ENCODE assay signal across 15 cellular contexts in the genomic region with DNA sequence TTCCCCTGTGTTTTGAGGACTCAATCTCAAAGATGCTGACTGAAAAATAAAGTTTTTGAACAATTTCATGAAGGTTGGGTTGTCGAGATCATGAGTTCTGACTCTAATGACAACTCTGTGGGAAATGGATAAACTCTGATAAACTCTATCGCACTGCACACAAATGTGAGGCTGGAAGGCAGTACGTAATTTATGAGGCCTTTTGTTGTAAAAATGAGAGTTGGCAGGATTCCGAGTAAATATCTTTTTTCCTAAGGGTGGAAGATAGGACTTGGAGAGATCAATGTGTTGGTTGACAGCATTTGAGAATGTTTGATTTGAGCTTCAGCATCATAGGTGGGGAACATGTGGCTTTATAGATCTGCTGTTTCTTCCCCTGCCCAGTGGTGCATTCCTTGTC.
DNase-seq lines count a peak whose midpoint lies in the region; ATAC-seq, FAIRE-seq and TF ChIP-seq lines count a peak whose summit lies in the region.
"Had no signal": no experiment of that assay in that cellular context is flagged by ENCODE, and none has a peak within 500 bp of the region (broad histone marks: within the 10 kb centered on the region; RNA-seq: fewer than 3 reads in every experiment).

No MANE protein-coding gene starts in this region.

- H3K9ac ChIP-seq in OCI-LY3 (ENCODE audit: low read length), result no peak overlapping the region

- H3K27ac ChIP-seq in HEK293 (ENCODE audit: extremely low read depth, low read depth, low read length) (no peak overlapping the region), OCI-LY3 (ENCODE audit: low read length) (no peak overlapping the region), foreskin keratinocyte (peak overlapping the region; percentile 77), small intestine (ENCODE audit: low read depth in 1 of 2, low read length in 1 of 2) (peak overlapping the region; percentile 55 to 64)
- H3K27ac ChIP-seq: HL-60 had no signal

- H3K4me1 ChIP-seq in HEK293 (ENCODE audit: control insufficient read depth, insufficient read depth, low read length) (peaks cover 11% of the 10 kb centered on the region; the same call in 1 of the 2 replicates), OCI-LY3 (ENCODE audit: low read length) (peaks cover 43% of the 10 kb centered on the region), foreskin keratinocyte (peaks cover 33% of the 10 kb centered on the region), small intestine (ENCODE audit: control insufficient read depth in 2 of 2, insufficient read depth in 1 of 2, low read depth in 1 of 2, low read length in 1 of 2) (peaks cover 18% of the 10 kb centered on the region in 2 donors)

- POLR2A ChIA-PET in HEK293 (lab: Yijun Ruan, JAX), result interaction anchor here (0.7 kb wide), 1 partner anchor 243 kb away, joined by 3 read pairs; no protein-coding TSS in a partner anchor

- no peaks in the 10 kb centered on the region for H3K27me3 ChIP-seq in OCI-LY3 (ENCODE audit: low read depth, low read length)
- H3K27me3 ChIP-seq in foreskin keratinocyte, result no peaks in the 10 kb centered on the region
- H3K27me3 ChIP-seq in small intestine (ENCODE audit: control insufficient read depth in 2 of 2, insufficient read depth in 2 of 2, low read length in 2 of 2), result no peaks in the 10 kb centered on the region

- H3K36me3 ChIP-seq in HEK293 (ENCODE audit: control insufficient read depth in 2 of 2, insufficient read depth in 1 of 2, low read length in 2 of 2), result no peaks in the 10 kb centered on the region
- no peaks in the 10 kb centered on the region for H3K36me3 ChIP-seq in OCI-LY3 (replicated peaks; ENCODE audit: low read depth, low read length)
- no peaks in the 10 kb centered on the region for H3K36me3 ChIP-seq in small intestine (ENCODE audit: control insufficient read depth in 2 of 2, insufficient read depth in 2 of 2, low read length in 2 of 2)

- H3K9me3 ChIP-seq in HEK293 (ENCODE audit: control insufficient read depth, insufficient read depth, low read depth, low read length) (no peaks in the 10 kb centered on the region), OCI-LY3 (ENCODE audit: insufficient read depth, low read length) (no peaks in the 10 kb centered on the region), small intestine (ENCODE audit: control insufficient read depth, low read depth) (no peaks in the 10 kb centered on the region)

- H3K4me2 ChIP-seq in OCI-LY3 (ENCODE audit: low read length), result peak overlapping the region; percentile 36

- no peak for DNase-seq in foreskin keratinocyte
- no peak for DNase-seq in small intestine
- DNase-seq in amygdala (lab: John Stamatoyannopoulos, UW), result no peak
- DNase-seq in NCI-H2081 treated with DMSO at 0.1 percent for 48 hours (lab: John Stamatoyannopoulos, UW), result no peak
- DNase-seq in NCI-H82 (lab: John Stamatoyannopoulos, UW), result no peak
- DNase-seq: activated CD4-positive, alpha-beta T cell treated with anti-CD3 and anti-CD28 coated beads, Interleukin-2, amount 50 U/mL, for 4 hours; activated T-cell treated with anti-CD3 and anti-CD28 coated beads, Interleukin-2, amount 50 U/mL, for 72 hours; DMS79 treated with DMSO at 0.1 percent for 48 hours; HFFc6; NCI-H1930; NCI-H748 treated with DMSO at 0.1 percent for 48 hours; Right ventricle myocardium superior had no signal

- H3K79me2 ChIP-seq in OCI-LY3 (ENCODE audit: low read length), result no peaks in the 10 kb centered on the region

- TF ChIP-seq CTCF in HEK293 (tag by site-specific recombination; IDR thresholded peaks at IDR 0.05) (no peak), OCI-LY3 (IDR thresholded peaks at IDR 0.05; ENCODE audit: low read depth, low read length) (no peak), foreskin keratinocyte (conservative IDR thresholded peaks at IDR 0.05) (no peak)

- CTCF ChIA-PET in HEK293 (lab: Yijun Ruan, JAX), result interaction anchor here (0.6 to 1.3 kb wide), 3 partner anchors 16 to 439 kb away, joined by 3 to 4 read pairs (median 3); no protein-coding TSS in a partner anchor

- no peak for ATAC-seq in foreskin keratinocyte

- FAIRE-seq in small intestine (lab: Jason Lieb, UNC), result no peak

- H2AFZ ChIP-seq in OCI-LY3 (ENCODE audit: low read depth, low read length), result no peak overlapping the region

- no peaks in the 10 kb centered on the region for H4K20me1 ChIP-seq in OCI-LY3 (ENCODE audit: insufficient read depth, low read length)

- WGBS in small intestine, 3 donors, result 19 to 45% (median 42%) methylated on average over 4 of the region's 4 CpGs

- H3K4me3 ChIP-seq in HEK293 (ENCODE audit: low read depth, low read length) (no peak overlapping the region), OCI-LY3 (ENCODE audit: low read length) (no peak overlapping the region), small intestine (ENCODE audit: low read depth in 1 of 2, low read length in 2 of 2) (no peak overlapping the region)

TF ChIP-seq in HEK293, 187 proteins besides CTCF, POLR2A, EP300 and RAD21:
- TF ChIP-seq, protein P1, sequence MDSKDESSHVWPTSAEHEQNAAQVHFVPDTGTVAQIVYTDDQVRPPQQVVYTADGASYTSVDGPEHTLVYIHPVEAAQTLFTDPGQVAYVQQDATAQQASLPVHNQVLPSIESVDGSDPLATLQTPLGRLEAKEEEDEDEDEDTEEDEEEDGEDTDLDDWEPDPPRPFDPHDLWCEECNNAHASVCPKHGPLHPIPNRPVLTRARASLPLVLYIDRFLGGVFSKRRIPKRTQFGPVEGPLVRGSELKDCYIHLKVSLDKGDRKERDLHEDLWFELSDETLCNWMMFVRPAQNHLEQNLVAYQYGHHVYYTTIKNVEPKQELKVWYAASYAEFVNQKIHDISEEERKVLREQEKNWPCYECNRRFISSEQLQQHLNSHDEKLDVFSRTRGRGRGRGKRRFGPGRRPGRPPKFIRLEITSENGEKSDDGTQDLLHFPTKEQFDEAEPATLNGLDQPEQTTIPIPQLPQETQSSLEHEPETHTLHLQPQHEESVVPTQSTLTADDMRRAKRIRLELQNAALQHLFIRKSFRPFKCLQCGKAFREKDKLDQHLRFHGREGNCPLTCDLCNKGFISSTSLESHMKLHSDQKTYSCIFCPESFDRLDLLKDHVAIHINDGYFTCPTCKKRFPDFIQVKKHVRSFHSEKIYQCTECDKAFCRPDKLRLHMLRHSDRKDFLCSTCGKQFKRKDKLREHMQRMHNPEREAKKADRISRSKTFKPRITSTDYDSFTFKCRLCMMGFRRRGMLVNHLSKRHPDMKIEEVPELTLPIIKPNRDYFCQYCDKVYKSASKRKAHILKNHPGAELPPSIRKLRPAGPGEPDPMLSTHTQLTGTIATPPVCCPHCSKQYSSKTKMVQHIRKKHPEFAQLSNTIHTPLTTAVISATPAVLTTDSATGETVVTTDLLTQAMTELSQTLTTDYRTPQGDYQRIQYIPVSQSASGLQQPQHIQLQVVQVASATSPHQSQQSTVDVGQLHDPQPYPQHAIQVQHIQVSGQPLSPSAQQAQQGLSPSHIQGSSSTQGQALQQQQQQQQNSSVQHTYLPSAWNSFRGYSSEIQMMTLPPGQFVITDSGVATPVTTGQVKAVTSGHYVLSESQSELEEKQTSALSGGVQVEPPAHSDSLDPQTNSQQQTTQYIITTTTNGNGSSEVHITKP (tag by site-specific recombination; IDR thresholded peaks at IDR 0.05), result 0 out of 2 replicates have a peak, but pooled peaks have one; percentile 40
- TF ChIP-seq, protein P2, sequence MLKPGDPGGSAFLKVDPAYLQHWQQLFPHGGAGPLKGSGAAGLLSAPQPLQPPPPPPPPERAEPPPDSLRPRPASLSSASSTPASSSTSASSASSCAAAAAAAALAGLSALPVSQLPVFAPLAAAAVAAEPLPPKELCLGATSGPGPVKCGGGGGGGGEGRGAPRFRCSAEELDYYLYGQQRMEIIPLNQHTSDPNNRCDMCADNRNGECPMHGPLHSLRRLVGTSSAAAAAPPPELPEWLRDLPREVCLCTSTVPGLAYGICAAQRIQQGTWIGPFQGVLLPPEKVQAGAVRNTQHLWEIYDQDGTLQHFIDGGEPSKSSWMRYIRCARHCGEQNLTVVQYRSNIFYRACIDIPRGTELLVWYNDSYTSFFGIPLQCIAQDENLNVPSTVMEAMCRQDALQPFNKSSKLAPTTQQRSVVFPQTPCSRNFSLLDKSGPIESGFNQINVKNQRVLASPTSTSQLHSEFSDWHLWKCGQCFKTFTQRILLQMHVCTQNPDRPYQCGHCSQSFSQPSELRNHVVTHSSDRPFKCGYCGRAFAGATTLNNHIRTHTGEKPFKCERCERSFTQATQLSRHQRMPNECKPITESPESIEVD (tag by site-specific recombination; IDR thresholded peaks at IDR 0.05), result 0 out of 2 replicates have a peak, but pooled peaks have one; percentile 2
- no peak for TF ChIP-seq ZNF350 (tag by site-specific recombination; IDR thresholded peaks at IDR 0.05)

Comparison
In these comparisons a context has a peak if more than half of its experiments do, and no peak if none do; other contexts are left out.
1. H3K27ac ChIP-seq: peak in foreskin keratinocyte (single experiment) and small intestine (2 of 2); none in HEK293 (single experiment) and OCI-LY3 (single experiment).